ENCODE assay signal across 30 cellular contexts in genomic region chr3:168398371-168399030, GRCh38.
DNase-seq lines count a peak whose midpoint lies in the region; ATAC-seq, FAIRE-seq and TF ChIP-seq lines count a peak whose summit lies in the region.
"Had no signal": no experiment of that assay in that cellular context is flagged by ENCODE, and none has a peak within 500 bp of the region (broad histone marks: within the 10 kb centered on the region; RNA-seq: fewer than 3 reads in every experiment).

No MANE protein-coding gene starts in this region.

- H3K27me3 ChIP-seq in HepG2 (ENCODE audit: control insufficient read depth in 1 of 2, insufficient read depth in 2 of 2, low read length in 2 of 2) (no peaks in the 10 kb centered on the region), right lobe of liver (no peaks in the 10 kb centered on the region), SJCRH30 (no peaks in the 10 kb centered on the region)
- H3K27me3 ChIP-seq: BLaER1, gastroesophageal sphincter, transverse colon had no signal

- FAIRE-seq in HepG2 (lab: Jason Lieb, UNC) = no peak
- FAIRE-seq: H1 had no signal

- TF ChIP-seq POLR2A in HepG2 (IDR thresholded peaks at IDR 0.05; ENCODE audit: insufficient read depth in 1 of 2, low read depth in 2 of 2, low read length in 2 of 2) (no peak), right lobe of liver (IDR thresholded peaks at IDR 0.05) (no peak)

- no peak overlapping the region for H3K9ac ChIP-seq in HepG2 (ENCODE audit: insufficient read depth, low read depth, low read length)
- H3K9ac ChIP-seq: BLaER1 had no signal

- BruUV-seq in HepG2 (replicated peaks; lab: Mats Ljungman, UMichigan) = no TSS peak

- H2AFZ ChIP-seq in HepG2 (ENCODE audit: low read length) = no peak overlapping the region

- intact Hi-C loops in HepG2 (cut with micrococcal nuclease; ENCODE audit: unreplicated experiment) (no loop called here), right lobe of liver (cut with DNase I) (no loop called here)

- in situ Hi-C loops in HepG2 (cut with HindIII; ENCODE audit: extremely low pct_ligation_motif_present, low pct_unique_long_range_greater_than_20kb) = no loop called here

- DNase-seq in HepG2 (ENCODE audit: low spot score) (no peak), right lobe of liver (no peak), astrocyte of the hippocampus (ENCODE audit: low read depth, low spot score) (peak; percentile 51), foreskin fibroblast (peak; percentile 6 to 46), HK-2 (ENCODE audit: unreplicated experiment) (no peak), SJCRH30 (no peak), globus pallidus (ENCODE audit: low spot score) (no peak)
- no peak for DNase-seq in stimulated activated CD4-positive, alpha-beta T cell treated with anti-CD3 and anti-CD28 coated beads, Interleukin-15, amount 100 ng/mL, for 24 hours
- DNase-seq: activated CD4-positive, alpha-beta T cell treated with anti-CD3 and anti-CD28 coated beads, Interleukin-2, amount 50 U/mL, for 1 hour; activated CD8-positive, alpha-beta memory T cell treated with anti-CD3 and anti-CD28 coated beads, Interleukin-2, amount 10 ng/mL, durations not matched to agents 7 days and 5 days; activated naive CD4-positive, alpha-beta T cell treated with anti-CD3 and anti-CD28 coated beads for 36 hours; anterior cingulate cortex; Caco-2; DMS79; effector CD8-positive, alpha-beta T cell; islet precursor cell; left ventricle myocardium superior; natural killer cell; NCI-H1105 treated with DMSO at 0.1 percent for 48 hours; NCI-H2029; NCI-H2227 treated with DMSO at 0.1 percent for 48 hours; retina; stimulated activated naive CD8-positive, alpha-beta T cell treated with anti-CD3 and anti-CD28 coated beads, Interleukin-15, amount 100 ng/mL, for 72 hours; T1000; transverse colon had no signal

- no peaks in the 10 kb centered on the region for H3K79me2 ChIP-seq in HepG2 (ENCODE audit: insufficient read depth, low read length)

- H3K27ac ChIP-seq in HepG2 (ENCODE audit: extremely low read length, insufficient read depth, low read length) (no peak overlapping the region), right lobe of liver (no peak overlapping the region), SJCRH30 (no peak overlapping the region)
- H3K27ac ChIP-seq: BLaER1, gastroesophageal sphincter, transverse colon had no signal

- no peak overlapping the region for H3K4me3 ChIP-seq in HepG2 (replicated peaks in 1 of 3; ENCODE audit: insufficient read depth in 1 of 3, low read depth in 2 of 3, low read length in 3 of 3)
- H3K4me3 ChIP-seq in right lobe of liver = no peak overlapping the region
- H3K4me3 ChIP-seq in foreskin fibroblast (ENCODE audit: low read depth in 1 of 2, low read length in 2 of 2) = no peak overlapping the region
- no peak overlapping the region for H3K4me3 ChIP-seq in SJCRH30
- H3K4me3 ChIP-seq: BLaER1, gastroesophageal sphincter, transverse colon had no signal

- CTCF ChIA-PET in HepG2 (lab: Yijun Ruan, JAX; ENCODE audit: low intra/inter-chr PET ratio, low total read pairs) = no interaction called here

- no peaks in the 10 kb centered on the region for H4K20me1 ChIP-seq in HepG2 (ENCODE audit: insufficient read depth, low read length)
- H4K20me1 ChIP-seq: BLaER1 had no signal

- no peak for TF ChIP-seq CTCF in HepG2 (CRISPR knock-in tag; IDR thresholded peaks at IDR 0.05)
- no peak for TF ChIP-seq CTCF in right lobe of liver (IDR thresholded peaks at IDR 0.05)
- no peak for TF ChIP-seq CTCF in foreskin fibroblast (IDR thresholded peaks at IDR 0.05; ENCODE audit: low read depth, low read length)

- H3K36me3 ChIP-seq in HepG2 (replicated peaks in 1 of 2; ENCODE audit: control insufficient read depth in 1 of 2, insufficient read depth in 2 of 2, low read length in 2 of 2) (no peaks in the 10 kb centered on the region), right lobe of liver (no peaks in the 10 kb centered on the region), SJCRH30 (no peaks in the 10 kb centered on the region)
- H3K36me3 ChIP-seq: BLaER1, gastroesophageal sphincter, transverse colon had no signal

- H3K4me1 ChIP-seq in HepG2 (ENCODE audit: insufficient read depth, low read length) (no peaks in the 10 kb centered on the region), right lobe of liver (no peaks in the 10 kb centered on the region), SJCRH30 (no peaks in the 10 kb centered on the region)
- H3K4me1 ChIP-seq: BLaER1, Caco-2, gastroesophageal sphincter, transverse colon had no signal

- ATAC-seq in HepG2 (no peak), right lobe of liver (no peak)
- ATAC-seq: activated CD8-positive, alpha-beta memory T cell treated with anti-CD3 and anti-CD28 coated beads, Interleukin-2, amount 10 ng/mL, durations not matched to agents 7 days and 5 days; gastroesophageal sphincter; left ventricle myocardium superior; natural killer cell; Right ventricle myocardium inferior; stimulated activated naive CD8-positive, alpha-beta T cell treated with anti-CD3 and anti-CD28 coated beads, Interleukin-15, amount 100 ng/mL, for 72 hours; WTC11 had no signal

- POLR2A ChIA-PET in HepG2 (lab: Yijun Ruan, JAX) = no interaction called here

- H3K9me3 ChIP-seq in HepG2 (ENCODE audit: low read length) = no peaks in the 10 kb centered on the region
- no peaks in the 10 kb centered on the region for H3K9me3 ChIP-seq in right lobe of liver
- no peaks in the 10 kb centered on the region for H3K9me3 ChIP-seq in SJCRH30 (replicated peaks)
- H3K9me3 ChIP-seq: BLaER1, Caco-2, gastroesophageal sphincter, transverse colon had no signal

- no peak overlapping the region for H3K4me2 ChIP-seq in HepG2 (ENCODE audit: low read depth, low read length)
- H3K4me2 ChIP-seq: BLaER1 had no signal

- TF ChIP-seq EP300 in HepG2 (IDR thresholded peaks at IDR 0.05; ENCODE audit: low read depth in 2 of 2, low read length in 2 of 2) (no peak), HepG2 (CRISPR knock-in tag; IDR thresholded peaks at IDR 0.05; ENCODE audit: borderline replicate concordance) (no peak)

- no peak for TF ChIP-seq RAD21 in HepG2 (CRISPR knock-in tag; IDR thresholded peaks at IDR 0.05)

TF ChIP-seq in HepG2, 621 proteins besides CTCF, POLR2A, EP300 and RAD21:
- peak; percentile 51; the same call in 1 of the 2 replicates for TF ChIP-seq MAFF (IDR thresholded peaks at IDR 0.05; ENCODE audit: low read depth, low read length)
- TF ChIP-seq MAFK (conservative IDR thresholded peaks at IDR 0.05 in 1 of 2, IDR thresholded peaks at IDR 0.05 in 1 of 2; ENCODE audit: low read length in 2 of 2) = peak in 1 of 2 experiments; percentile 53; a peak in 2 of 4 replicates
- TF ChIP-seq ETV6 (CRISPR knock-in tag; conservative IDR thresholded peaks at IDR 0.05) = no peak
TF ChIP-seq in HepG2: peak in this region for 2.

Comparison
In these comparisons a context has a peak if more than half of its experiments do, and no peak if none do; other contexts are left out.
1. DNase-seq: peak in astrocyte of the hippocampus (single experiment) and foreskin fibroblast (2 of 2); none in HepG2 (single experiment), right lobe of liver (0 of 3), stimulated activated CD4-positive, alpha-beta T cell treated with anti-CD3 and anti-CD28 coated beads, Interleukin-15, amount 100 ng/mL, for 24 hours (single experiment), HK-2 (single experiment), SJCRH30 (0 of 2) and globus pallidus (single experiment).